ENCODE assay signal across 1 cellular context in the genomic region with DNA sequence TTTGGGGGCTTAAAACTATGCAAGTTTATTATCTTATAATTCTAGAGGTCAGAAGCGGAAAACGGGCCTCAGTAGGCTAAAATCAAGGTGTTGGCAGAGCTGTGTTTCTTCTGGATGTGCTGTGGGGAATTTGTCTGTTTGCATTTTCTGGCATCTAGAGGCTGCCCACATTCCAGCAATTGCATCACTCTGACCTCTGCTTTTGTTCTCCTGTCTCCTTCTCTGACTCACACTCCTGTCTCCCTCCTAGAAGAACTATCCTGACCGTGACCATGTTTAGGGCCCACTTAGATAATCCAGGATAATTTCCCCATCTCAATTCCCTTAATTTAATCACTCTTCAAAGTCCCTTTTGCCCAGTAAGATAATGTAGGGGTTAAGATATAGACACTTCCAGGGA.
TF ChIP-seq lines count a peak whose summit lies in the region.

No MANE protein-coding gene starts in this region.

TF ChIP-seq in HCT116, 20 proteins besides CTCF, POLR2A, EP300 and RAD21 (continued from another document):
- TF ChIP-seq, protein P1, sequence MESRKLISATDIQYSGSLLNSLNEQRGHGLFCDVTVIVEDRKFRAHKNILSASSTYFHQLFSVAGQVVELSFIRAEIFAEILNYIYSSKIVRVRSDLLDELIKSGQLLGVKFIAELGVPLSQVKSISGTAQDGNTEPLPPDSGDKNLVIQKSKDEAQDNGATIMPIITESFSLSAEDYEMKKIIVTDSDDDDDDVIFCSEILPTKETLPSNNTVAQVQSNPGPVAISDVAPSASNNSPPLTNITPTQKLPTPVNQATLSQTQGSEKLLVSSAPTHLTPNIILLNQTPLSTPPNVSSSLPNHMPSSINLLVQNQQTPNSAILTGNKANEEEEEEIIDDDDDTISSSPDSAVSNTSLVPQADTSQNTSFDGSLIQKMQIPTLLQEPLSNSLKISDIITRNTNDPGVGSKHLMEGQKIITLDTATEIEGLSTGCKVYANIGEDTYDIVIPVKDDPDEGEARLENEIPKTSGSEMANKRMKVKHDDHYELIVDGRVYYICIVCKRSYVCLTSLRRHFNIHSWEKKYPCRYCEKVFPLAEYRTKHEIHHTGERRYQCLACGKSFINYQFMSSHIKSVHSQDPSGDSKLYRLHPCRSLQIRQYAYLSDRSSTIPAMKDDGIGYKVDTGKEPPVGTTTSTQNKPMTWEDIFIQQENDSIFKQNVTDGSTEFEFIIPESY (IDR thresholded peaks at IDR 0.05; ENCODE audit: extremely low read depth, insufficient replicate concordance, low read length): no peak
- TF ChIP-seq, protein P2, sequence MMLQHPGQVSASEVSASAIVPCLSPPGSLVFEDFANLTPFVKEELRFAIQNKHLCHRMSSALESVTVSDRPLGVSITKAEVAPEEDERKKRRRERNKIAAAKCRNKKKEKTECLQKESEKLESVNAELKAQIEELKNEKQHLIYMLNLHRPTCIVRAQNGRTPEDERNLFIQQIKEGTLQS (IDR thresholded peaks at IDR 0.05): no peak
- no peak for TF ChIP-seq EZH2phosphoT487 (IDR thresholded peaks at IDR 0.05; ENCODE audit: borderline replicate concordance)
